Comparison of ENCODE assay signal across 8 cellular contexts in the genomic region with DNA sequence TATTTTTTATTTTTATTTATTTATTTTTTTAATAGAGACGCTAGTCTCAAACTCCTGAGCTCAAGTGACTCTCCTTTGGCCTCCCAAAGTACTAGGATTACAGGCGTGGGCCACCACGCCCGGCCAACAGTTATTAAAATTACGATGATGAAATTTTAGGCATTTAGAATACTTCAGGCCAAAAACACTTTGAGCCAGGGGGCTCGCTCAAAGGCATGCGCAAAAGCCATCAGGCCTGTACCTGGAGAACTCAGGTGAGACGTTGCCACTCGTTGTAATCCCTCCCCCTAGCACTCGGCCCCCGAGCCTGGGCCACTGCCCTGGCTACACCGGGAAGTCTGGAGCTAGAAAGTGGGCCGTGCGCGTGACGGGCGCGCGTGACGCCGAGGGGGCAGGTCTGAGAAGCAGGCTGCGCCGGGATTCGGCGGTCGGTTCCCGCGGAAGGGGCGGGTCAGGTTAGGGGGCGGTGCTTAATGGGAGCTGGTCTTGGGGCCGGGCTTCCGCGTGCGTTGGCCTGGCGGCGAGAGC. TPM values are rescaled to one million over a fixed set of nuclear protein-coding genes. Genes with fewer than 3 reads are reported as not detected.
DNase-seq lines count a peak whose midpoint lies in the region; ATAC-seq and TF ChIP-seq lines count a peak whose summit lies in the region.

No MANE protein-coding gene starts in this region.

- H3K9me3 ChIP-seq in prostate gland: no peaks in the 10 kb centered on the region

- intact Hi-C loops in left ventricle myocardium superior (cut with micrococcal nuclease): no loop called here
- intact Hi-C loops in prostate gland (cut with DNase I): no loop called here

- H3K36me3 ChIP-seq in prostate gland: no peaks in the 10 kb centered on the region
- no peaks in the 10 kb centered on the region for H3K36me3 ChIP-seq in urinary bladder (ENCODE audit: insufficient read depth)

- DNase-seq in NCI-H146 treated with DMSO at 0.1 percent for 48 hours (lab: John Stamatoyannopoulos, UW; ENCODE audit: unreplicated experiment): peak; percentile 99
- DNase-seq in T-helper 1 cell: peak; percentile 97 to 99 (median 98)
- DNase-seq in left ventricle myocardium superior: peak; percentile 100
- DNase-seq in prostate gland (ENCODE audit: low spot score): peak; percentile 99

- TF ChIP-seq POLR2A in GM15510 (IDR thresholded peaks at IDR 0.05; ENCODE audit: borderline replicate concordance, extremely low read depth, insufficient read length) (peak; percentile 96), prostate gland (IDR thresholded peaks at IDR 0.05) (peak; percentile 96)

- H3K27me3 ChIP-seq in prostate gland (replicated peaks; ENCODE audit: insufficient read depth): no peaks in the 10 kb centered on the region

- peak in 1 of 4 experiments; percentile 19 for TF ChIP-seq CTCF in prostate gland (IDR thresholded peaks at IDR 0.05)

- 2% methylated on average over 32 of the region's 36 CpGs for WGBS in prostate gland
- 2% methylated on average over 36 of the region's 36 CpGs for WGBS in urinary bladder

- ATAC-seq in HG02884 (IDR thresholded peaks at IDR 0.05; ENCODE audit: unreplicated experiment) (peak; percentile 93), left ventricle myocardium superior (peak; percentile 98)

- H3K27ac ChIP-seq in angular gyrus (ENCODE audit: low read depth, low read length): peak overlapping the region; percentile 95
- H3K27ac ChIP-seq in prostate gland: peak overlapping the region; percentile 97 to 98
- H3K27ac ChIP-seq in urinary bladder (ENCODE audit: low read depth): peak overlapping the region; percentile 90

- no peaks in the 10 kb centered on the region for H3K4me1 ChIP-seq in prostate gland (replicated peaks)
- no peaks in the 10 kb centered on the region for H3K4me1 ChIP-seq in urinary bladder (ENCODE audit: insufficient read depth)

- peak overlapping the region; percentile 31 to 93 for H3K4me3 ChIP-seq in prostate gland
- H3K4me3 ChIP-seq in urinary bladder (ENCODE audit: low read depth, low read length): peak overlapping the region; percentile 23

RNA-seq across cellular contexts. Expression of a gene that starts 0.3 kb away (rescaled TPM):
- total RNA-seq in left ventricle myocardium superior (10.2 TPM), prostate gland (10 to 100 TPM; 40.3 to 54.6 TPM), urinary bladder (16.0 TPM)
- 12.5 TPM for polyA plus RNA-seq in urinary bladder

RNA-seq across cellular contexts. Expression of a gene that starts 46.0 kb away (rescaled TPM):
- total RNA-seq in left ventricle myocardium superior (226 TPM), prostate gland (100 to 1,000 TPM in 1 of 2 donors, 10 to 100 TPM in 1; 25.4 to 128 TPM), urinary bladder (9.3 TPM)
- 50.6 TPM for polyA plus RNA-seq in urinary bladder

Comparison
In these comparisons a context has a peak if more than half of its experiments do, and no peak if none do; other contexts are left out.
1. Peak in every context shown above with its lines: DNase-seq, ATAC-seq, H3K4me3 ChIP-seq and H3K27ac ChIP-seq.